21 cellular contexts compared by ENCODE assay signal in the genomic region with DNA sequence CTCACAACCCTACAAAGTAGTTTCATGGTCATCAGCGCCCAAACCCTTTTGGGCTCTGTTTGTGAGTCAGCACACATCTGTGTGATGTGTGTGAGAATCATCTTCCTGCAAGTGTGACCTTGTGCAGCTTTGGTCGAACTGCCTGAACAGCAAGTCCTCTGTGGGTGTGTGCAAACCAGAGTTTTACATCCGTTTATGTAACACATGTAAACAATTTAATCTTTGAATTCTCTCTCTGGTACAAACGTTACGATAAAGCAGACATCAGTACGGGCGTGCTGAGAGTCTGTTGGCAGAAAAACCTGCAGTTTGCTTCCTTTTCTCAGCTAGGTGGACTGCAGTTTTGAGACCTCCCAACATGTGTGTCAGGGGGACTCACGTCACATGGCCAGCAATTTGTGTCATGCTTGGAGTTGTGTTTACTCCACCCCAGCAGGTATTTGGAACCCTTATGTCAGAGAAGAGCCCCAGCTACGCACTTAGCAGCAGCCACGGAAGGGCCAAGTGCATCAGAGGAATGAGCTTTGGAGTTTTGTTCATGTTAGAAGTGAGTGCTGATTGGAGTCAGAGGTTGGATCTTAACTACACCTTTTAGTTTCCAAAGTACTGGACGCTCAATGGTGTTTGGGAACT.
DNase-seq lines count a peak whose midpoint lies in the region; ATAC-seq and TF ChIP-seq lines count a peak whose summit lies in the region.
"Had no signal": no experiment of that assay in that cellular context is flagged by ENCODE, and none has a peak within 500 bp of the region (broad histone marks: within the 10 kb centered on the region; RNA-seq: fewer than 3 reads in every experiment).

No MANE protein-coding gene starts in this region.

- no peaks in the 10 kb centered on the region for H3K9me2 ChIP-seq in Karpas-422 (replicated peaks; ENCODE audit: insufficient read depth, low read length)

- H3K4me3 ChIP-seq in adipocyte (ENCODE audit: low read length) (no peak overlapping the region), cardiac muscle cell (no peak overlapping the region), upper lobe of right lung (no peak overlapping the region), Karpas-422 (ENCODE audit: low read length) (no peak overlapping the region)
- H3K4me3 ChIP-seq: lung, SJSA1, testis had no signal

- peak; percentile 56 for ATAC-seq in upper lobe of right lung
- ATAC-seq: stimulated activated naive B cell treated with anti-CD40 and anti-IgM and Interleukin-4, amounts not matched to agents 10 μg/mL and 1 μg/mL and 100 μg/mL, for 72 hours; T-cell had no signal

- H3K4me1 ChIP-seq in adipocyte (ENCODE audit: control insufficient read depth, insufficient read depth, low read length) (peaks cover 3% of the 10 kb centered on the region), cardiac muscle cell (ENCODE audit: low read depth) (peaks cover 64% of the 10 kb centered on the region), upper lobe of right lung (no peaks in the 10 kb centered on the region), Karpas-422 (ENCODE audit: low read length) (no peaks in the 10 kb centered on the region; the same call in 1 of the 2 replicates)
- H3K4me1 ChIP-seq: SJSA1, testis had no signal

- no peak overlapping the region for H3K4me2 ChIP-seq in Karpas-422 (ENCODE audit: low read depth, low read length, poor library complexity, severe bottlenecking)

- no peak overlapping the region for H2AFZ ChIP-seq in Karpas-422 (ENCODE audit: low read length)

- H3K27ac ChIP-seq in cardiac muscle cell (peak overlapping the region; percentile 96), upper lobe of right lung (no peak overlapping the region), Karpas-422 (ENCODE audit: low read length) (no peak overlapping the region)
- H3K27ac ChIP-seq: SJSA1, testis had no signal

- H3K79me2 ChIP-seq in Karpas-422 (ENCODE audit: low read length) = no peaks in the 10 kb centered on the region

- H3K9ac ChIP-seq in adipocyte (ENCODE audit: low read length) (no peak overlapping the region), Karpas-422 (ENCODE audit: low read length) (no peak overlapping the region)

- DNase-seq in adipocyte (ENCODE audit: low read depth) = peak; percentile 7
- peak in 1 of 2 donors; percentile 45 for DNase-seq in cardiac muscle cell (ENCODE audit: low read depth in 1 of 2, low spot score in 1 of 2)
- peak; percentile 52 for DNase-seq in mucosa of gallbladder (ENCODE audit: low spot score)
- no peak for DNase-seq in upper lobe of right lung
- no peak for DNase-seq in EL
- DNase-seq in GF-D8 (lab: John Stamatoyannopoulos, UW) = no peak
- no peak for DNase-seq in Karpas-422
- DNase-seq: activated CD4-positive, alpha-beta T cell treated with anti-CD3 and anti-CD28 coated beads for 1 hour; activated gamma-delta T cell; CD4-positive, alpha-beta memory T cell; erythroblast; NCI-H1105 treated with DMSO at 0.1 percent for 48 hours; NCI-H2081; NCI-H446; NK-92 treated with Interleukin-12 subunit alpha and Interleukin-12 subunit beta, amount 100 ng/mL, for 24 hours; stimulated activated CD4-positive, alpha-beta T cell treated with anti-CD3 and anti-CD28 coated beads, Interleukin-4, amount 100 ng/mL, for 24 hours; stimulated activated naive B cell treated with anti-CD40 and anti-IgM and Interleukin-4, amounts not matched to agents 10 μg/mL and 1 μg/mL and 100 μg/mL, for 72 hours; T-cell; testis had no signal

- intact Hi-C loops in upper lobe of right lung (cut with DNase I) = no loop called here

- H3K9me3 ChIP-seq in adipocyte (ENCODE audit: control insufficient read depth, low read length) (no peaks in the 10 kb centered on the region), cardiac muscle cell (ENCODE audit: low read depth) (no peaks in the 10 kb centered on the region), upper lobe of right lung (no peaks in the 10 kb centered on the region), Karpas-422 (ENCODE audit: low read length) (no peaks in the 10 kb centered on the region)
- H3K9me3 ChIP-seq: SJSA1, testis had no signal

- TF ChIP-seq CTCF in cardiac muscle cell (IDR thresholded peaks at IDR 0.05; ENCODE audit: low read depth, low read length) (no peak), upper lobe of right lung (IDR thresholded peaks at IDR 0.05) (no peak)

- no peaks in the 10 kb centered on the region for H4K20me1 ChIP-seq in Karpas-422 (ENCODE audit: insufficient read depth, low read depth, low read length)

- H3K36me3 ChIP-seq in adipocyte (ENCODE audit: control insufficient read depth, insufficient read depth, low read length, severe bottlenecking) = no peaks in the 10 kb centered on the region
- no peaks in the 10 kb centered on the region for H3K36me3 ChIP-seq in cardiac muscle cell
- no peaks in the 10 kb centered on the region for H3K36me3 ChIP-seq in upper lobe of right lung
- H3K36me3 ChIP-seq in Karpas-422 (ENCODE audit: insufficient read depth, low read length) = no peaks in the 10 kb centered on the region
- H3K36me3 ChIP-seq: SJSA1 had no signal

- no peaks in the 10 kb centered on the region for H3K27me3 ChIP-seq in adipocyte (replicated peaks; ENCODE audit: control insufficient read depth, insufficient read depth, low read length)
- H3K27me3 ChIP-seq in cardiac muscle cell = no peaks in the 10 kb centered on the region
- H3K27me3 ChIP-seq in upper lobe of right lung = no peaks in the 10 kb centered on the region
- no peaks in the 10 kb centered on the region for H3K27me3 ChIP-seq in Karpas-422 (ENCODE audit: low read length)
- H3K27me3 ChIP-seq: SJSA1, testis had no signal

Comparison
In these comparisons a context has a peak if more than half of its experiments do, and no peak if none do; other contexts are left out.
1. DNase-seq: peak in adipocyte (single experiment) and mucosa of gallbladder (single experiment); none in upper lobe of right lung (single experiment), EL (single experiment), GF-D8 (single experiment) and Karpas-422 (single experiment).